In the genomic region with DNA sequence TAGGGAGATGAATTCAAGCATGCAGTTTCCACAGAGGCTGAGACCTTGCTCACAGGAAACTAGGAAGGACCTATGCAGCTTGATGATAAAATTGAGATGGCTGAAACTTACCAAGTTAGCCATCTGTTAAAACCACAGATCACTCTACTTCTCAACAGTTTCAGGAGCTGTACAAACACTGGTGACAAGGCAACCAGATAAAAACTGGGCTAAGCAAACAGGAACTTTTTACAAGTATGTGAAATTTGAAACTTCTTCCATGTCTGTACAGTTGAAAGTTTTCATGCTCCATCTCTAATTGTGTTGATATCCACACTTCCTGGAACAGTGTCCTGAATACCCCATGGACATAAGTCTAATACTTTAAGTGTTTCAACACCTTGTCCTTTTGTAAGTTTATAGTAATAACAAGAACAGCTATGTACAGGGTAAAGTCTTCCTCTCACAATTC, we compare ENCODE assay signal across 8 cellular contexts.
DNase-seq lines count a peak whose midpoint lies in the region; ATAC-seq, FAIRE-seq and TF ChIP-seq lines count a peak whose summit lies in the region.

No MANE protein-coding gene starts in this region.

- H3K27ac ChIP-seq in pancreas, result peak overlapping the region in 2 of 4 donors; percentile 67 to 78

- intact Hi-C loops in pancreas (cut with DNase I), result no loop called here

- TF ChIP-seq CTCF in GM20000 (IDR thresholded peaks at IDR 0.05; ENCODE audit: extremely low read depth, missing control alignments), result no peak
- no peak for TF ChIP-seq CTCF in pancreas (IDR thresholded peaks at IDR 0.05)

- ATAC-seq in HG03520 (IDR thresholded peaks at IDR 0.05; ENCODE audit: unreplicated experiment), result peak; percentile 100
- ATAC-seq in pancreas, result peak; percentile 72 to 81 (median 78)

- H3K4me3 ChIP-seq in pancreas, result no peak overlapping the region

- peak; percentile 69 for DNase-seq in GM04504 (ENCODE audit: low read depth)
- peak; percentile 52 for DNase-seq in GM20000 (ENCODE audit: low spot score)
- peak; percentile 82 for DNase-seq in amniotic epithelial cell (ENCODE audit: low read depth)
- peak in 2 of 6 donors; percentile 30 to 47 for DNase-seq in pancreas
- no peak for DNase-seq in NCI-H1105 (lab: John Stamatoyannopoulos, UW)
- no peak for DNase-seq in NCI-H1694 (lab: John Stamatoyannopoulos, UW)
- no peak for DNase-seq in activated CD4-positive, alpha-beta T cell treated with anti-CD3 and anti-CD28 coated beads for 1 hour

- no peaks in the 10 kb centered on the region for H3K9me3 ChIP-seq in pancreas

- no peaks in the 10 kb centered on the region for H3K36me3 ChIP-seq in pancreas

- peak; percentile 49 for FAIRE-seq in pancreas (lab: Jason Lieb, UNC)

- H3K4me1 ChIP-seq in pancreas, result peaks cover 31 to 68% (median 57%) of the 10 kb centered on the region in 3 donors

- H3K27me3 ChIP-seq in pancreas, result no peaks in the 10 kb centered on the region

Comparison
In these comparisons a context has a peak if more than half of its experiments do, and no peak if none do; other contexts are left out.
1. DNase-seq: peak in GM04504 (single experiment), GM20000 (single experiment) and amniotic epithelial cell (single experiment); none in NCI-H1105 (single experiment), NCI-H1694 (single experiment) and activated CD4-positive, alpha-beta T cell treated with anti-CD3 and anti-CD28 coated beads for 1 hour (single experiment).